Comparison of ENCODE assay signal across 1 cellular context in the genomic region with DNA sequence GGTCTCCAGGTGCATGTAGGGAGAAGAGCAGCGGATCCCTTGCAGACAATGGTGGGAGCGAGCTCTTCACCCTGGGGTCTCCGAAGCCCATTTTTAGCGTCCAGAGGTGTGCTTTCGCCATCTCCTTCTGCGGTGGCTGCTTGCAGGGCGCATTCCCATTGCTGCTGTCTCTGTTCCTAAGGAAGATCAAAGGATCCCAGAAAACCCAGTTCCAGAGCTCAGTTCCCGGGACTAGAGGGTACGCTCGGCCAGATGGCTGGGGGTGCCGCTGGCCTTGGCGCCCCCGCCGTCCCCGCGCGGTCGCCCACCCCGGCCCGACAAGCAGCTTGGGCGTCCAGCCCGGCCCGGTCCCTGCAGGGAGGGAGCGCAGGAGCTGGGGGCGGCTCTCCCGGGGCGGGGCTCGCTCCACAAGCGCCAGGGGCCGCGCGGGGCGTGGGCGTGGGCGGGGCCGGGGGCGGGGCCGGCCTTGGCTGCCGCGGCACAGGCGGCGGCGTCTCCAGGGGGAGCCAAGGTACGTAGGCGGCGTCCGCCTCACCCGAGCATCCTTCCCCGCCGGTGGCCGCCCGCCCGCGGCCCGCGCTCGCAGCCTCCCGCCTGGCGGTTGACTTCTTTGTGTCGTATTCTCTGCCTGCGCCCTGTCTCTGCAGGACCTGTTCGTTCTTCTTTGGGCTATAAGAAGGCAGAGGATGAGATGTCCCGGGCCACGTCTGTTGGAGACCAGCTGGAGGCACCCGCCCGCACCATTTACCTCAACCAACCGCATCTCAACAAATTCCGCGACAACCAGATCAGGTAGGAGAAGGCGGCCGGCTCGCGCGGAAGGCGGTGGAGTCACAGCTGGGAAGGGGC.
TF ChIP-seq lines count a peak whose summit lies in the region.

No MANE protein-coding gene starts in this region.

TF ChIP-seq in WTC11, 78 proteins besides CTCF, POLR2A, EP300 and RAD21 (continued from another document):
- TF ChIP-seq, protein P1, sequence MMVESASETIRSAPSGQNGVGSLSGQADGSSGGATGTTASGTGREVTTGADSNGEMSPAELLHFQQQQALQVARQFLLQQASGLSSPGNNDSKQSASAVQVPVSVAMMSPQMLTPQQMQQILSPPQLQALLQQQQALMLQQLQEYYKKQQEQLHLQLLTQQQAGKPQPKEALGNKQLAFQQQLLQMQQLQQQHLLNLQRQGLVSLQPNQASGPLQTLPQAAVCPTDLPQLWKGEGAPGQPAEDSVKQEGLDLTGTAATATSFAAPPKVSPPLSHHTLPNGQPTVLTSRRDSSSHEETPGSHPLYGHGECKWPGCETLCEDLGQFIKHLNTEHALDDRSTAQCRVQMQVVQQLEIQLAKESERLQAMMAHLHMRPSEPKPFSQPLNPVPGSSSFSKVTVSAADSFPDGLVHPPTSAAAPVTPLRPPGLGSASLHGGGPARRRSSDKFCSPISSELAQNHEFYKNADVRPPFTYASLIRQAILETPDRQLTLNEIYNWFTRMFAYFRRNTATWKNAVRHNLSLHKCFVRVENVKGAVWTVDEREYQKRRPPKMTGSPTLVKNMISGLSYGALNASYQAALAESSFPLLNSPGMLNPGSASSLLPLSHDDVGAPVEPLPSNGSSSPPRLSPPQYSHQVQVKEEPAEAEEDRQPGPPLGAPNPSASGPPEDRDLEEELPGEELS (CRISPR knock-in tag; IDR thresholded peaks at IDR 0.05) = peak; percentile 64
- TF ChIP-seq NR3C1 (CRISPR knock-in tag; conservative IDR thresholded peaks at IDR 0.05; ENCODE audit: low read depth) = no peak
- TF ChIP-seq, protein P2, sequence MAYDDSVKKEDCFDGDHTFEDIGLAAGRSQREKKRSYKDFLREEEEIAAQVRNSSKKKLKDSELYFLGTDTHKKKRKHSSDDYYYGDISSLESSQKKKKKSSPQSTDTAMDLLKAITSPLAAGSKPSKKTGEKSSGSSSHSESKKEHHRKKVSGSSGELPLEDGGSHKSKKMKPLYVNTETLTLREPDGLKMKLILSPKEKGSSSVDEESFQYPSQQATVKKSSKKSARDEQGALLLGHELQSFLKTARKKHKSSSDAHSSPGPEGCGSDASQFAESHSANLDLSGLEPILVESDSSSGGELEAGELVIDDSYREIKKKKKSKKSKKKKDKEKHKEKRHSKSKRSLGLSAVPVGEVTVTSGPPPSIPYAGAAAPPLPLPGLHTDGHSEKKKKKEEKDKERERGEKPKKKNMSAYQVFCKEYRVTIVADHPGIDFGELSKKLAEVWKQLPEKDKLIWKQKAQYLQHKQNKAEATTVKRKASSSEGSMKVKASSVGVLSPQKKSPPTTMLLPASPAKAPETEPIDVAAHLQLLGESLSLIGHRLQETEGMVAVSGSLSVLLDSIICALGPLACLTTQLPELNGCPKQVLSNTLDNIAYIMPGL (CRISPR knock-in tag; IDR thresholded peaks at IDR 0.05) = peak; percentile 71; the same call in 1 of the 2 replicates
- peak; percentile 20; the same call in 1 of the 2 replicates for TF ChIP-seq CBFB (CRISPR knock-in tag; IDR thresholded peaks at IDR 0.05; ENCODE audit: low read depth)
- TF ChIP-seq, protein P3, sequence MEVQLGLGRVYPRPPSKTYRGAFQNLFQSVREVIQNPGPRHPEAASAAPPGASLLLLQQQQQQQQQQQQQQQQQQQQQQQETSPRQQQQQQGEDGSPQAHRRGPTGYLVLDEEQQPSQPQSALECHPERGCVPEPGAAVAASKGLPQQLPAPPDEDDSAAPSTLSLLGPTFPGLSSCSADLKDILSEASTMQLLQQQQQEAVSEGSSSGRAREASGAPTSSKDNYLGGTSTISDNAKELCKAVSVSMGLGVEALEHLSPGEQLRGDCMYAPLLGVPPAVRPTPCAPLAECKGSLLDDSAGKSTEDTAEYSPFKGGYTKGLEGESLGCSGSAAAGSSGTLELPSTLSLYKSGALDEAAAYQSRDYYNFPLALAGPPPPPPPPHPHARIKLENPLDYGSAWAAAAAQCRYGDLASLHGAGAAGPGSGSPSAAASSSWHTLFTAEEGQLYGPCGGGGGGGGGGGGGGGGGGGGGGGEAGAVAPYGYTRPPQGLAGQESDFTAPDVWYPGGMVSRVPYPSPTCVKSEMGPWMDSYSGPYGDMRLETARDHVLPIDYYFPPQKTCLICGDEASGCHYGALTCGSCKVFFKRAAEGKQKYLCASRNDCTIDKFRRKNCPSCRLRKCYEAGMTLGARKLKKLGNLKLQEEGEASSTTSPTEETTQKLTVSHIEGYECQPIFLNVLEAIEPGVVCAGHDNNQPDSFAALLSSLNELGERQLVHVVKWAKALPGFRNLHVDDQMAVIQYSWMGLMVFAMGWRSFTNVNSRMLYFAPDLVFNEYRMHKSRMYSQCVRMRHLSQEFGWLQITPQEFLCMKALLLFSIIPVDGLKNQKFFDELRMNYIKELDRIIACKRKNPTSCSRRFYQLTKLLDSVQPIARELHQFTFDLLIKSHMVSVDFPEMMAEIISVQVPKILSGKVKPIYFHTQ (CRISPR knock-in tag; IDR thresholded peaks at IDR 0.05) = no peak
- TF ChIP-seq, protein P4, sequence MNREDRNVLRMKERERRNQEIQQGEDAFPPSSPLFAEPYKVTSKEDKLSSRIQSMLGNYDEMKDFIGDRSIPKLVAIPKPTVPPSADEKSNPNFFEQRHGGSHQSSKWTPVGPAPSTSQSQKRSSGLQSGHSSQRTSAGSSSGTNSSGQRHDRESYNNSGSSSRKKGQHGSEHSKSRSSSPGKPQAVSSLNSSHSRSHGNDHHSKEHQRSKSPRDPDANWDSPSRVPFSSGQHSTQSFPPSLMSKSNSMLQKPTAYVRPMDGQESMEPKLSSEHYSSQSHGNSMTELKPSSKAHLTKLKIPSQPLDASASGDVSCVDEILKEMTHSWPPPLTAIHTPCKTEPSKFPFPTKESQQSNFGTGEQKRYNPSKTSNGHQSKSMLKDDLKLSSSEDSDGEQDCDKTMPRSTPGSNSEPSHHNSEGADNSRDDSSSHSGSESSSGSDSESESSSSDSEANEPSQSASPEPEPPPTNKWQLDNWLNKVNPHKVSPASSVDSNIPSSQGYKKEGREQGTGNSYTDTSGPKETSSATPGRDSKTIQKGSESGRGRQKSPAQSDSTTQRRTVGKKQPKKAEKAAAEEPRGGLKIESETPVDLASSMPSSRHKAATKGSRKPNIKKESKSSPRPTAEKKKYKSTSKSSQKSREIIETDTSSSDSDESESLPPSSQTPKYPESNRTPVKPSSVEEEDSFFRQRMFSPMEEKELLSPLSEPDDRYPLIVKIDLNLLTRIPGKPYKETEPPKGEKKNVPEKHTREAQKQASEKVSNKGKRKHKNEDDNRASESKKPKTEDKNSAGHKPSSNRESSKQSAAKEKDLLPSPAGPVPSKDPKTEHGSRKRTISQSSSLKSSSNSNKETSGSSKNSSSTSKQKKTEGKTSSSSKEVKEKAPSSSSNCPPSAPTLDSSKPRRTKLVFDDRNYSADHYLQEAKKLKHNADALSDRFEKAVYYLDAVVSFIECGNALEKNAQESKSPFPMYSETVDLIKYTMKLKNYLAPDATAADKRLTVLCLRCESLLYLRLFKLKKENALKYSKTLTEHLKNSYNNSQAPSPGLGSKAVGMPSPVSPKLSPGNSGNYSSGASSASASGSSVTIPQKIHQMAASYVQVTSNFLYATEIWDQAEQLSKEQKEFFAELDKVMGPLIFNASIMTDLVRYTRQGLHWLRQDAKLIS (CRISPR knock-in tag; IDR thresholded peaks at IDR 0.05; ENCODE audit: borderline replicate concordance) = no peak
- TF ChIP-seq, protein P5, sequence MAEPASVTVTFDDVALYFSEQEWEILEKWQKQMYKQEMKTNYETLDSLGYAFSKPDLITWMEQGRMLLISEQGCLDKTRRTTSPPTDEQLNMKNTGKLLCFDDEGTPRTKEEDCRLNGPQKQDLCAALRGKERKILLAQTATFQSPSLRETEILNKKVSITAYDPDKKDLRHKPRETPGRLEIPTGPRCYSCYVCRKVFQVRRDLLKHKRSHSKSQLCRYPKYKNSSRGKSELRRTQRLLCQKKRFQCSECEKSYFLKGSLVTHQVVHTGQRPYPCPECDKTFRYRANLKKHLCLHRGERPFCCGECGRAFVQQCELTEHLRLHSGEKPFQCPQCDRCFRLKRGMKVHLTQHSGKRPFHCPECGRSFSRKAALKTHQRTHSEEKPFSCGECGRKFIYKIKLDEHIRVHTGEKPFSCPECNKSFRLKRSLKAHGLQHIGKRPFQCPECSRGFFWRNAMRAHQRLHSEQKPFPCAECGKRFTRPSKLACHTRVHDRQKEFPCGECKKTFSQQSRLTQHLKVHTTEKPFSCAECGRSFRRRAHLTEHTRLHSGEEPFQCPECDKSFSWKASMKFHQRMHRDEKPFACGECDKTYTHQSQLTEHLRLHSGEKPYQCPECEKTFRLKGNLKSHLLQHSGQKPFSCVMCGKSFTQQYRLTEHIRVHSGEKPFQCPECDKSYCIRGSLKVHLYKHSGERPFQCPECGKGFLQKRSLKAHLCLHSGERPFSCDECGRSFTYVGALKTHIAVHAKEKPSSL (CRISPR knock-in tag; conservative IDR thresholded peaks at IDR 0.05) = no peak
- TF ChIP-seq RORB (CRISPR knock-in tag; IDR thresholded peaks at IDR 0.05) = no peak
- 0 out of 2 replicates have a peak, but pooled peaks have one; percentile 54 for TF ChIP-seq ETV6 (CRISPR knock-in tag; IDR thresholded peaks at IDR 0.05)
- TF ChIP-seq JUN (CRISPR knock-in tag; IDR thresholded peaks at IDR 0.05) = no peak
